8 cellular contexts compared by ENCODE assay signal in genomic region chr6:36197739-36198221, GRCh38. TPM values are rescaled to one million over a fixed set of nuclear protein-coding genes. Genes with fewer than 3 reads are reported as not detected.
DNase-seq lines count a peak whose midpoint lies in the region; ATAC-seq and TF ChIP-seq lines count a peak whose summit lies in the region.

No MANE protein-coding gene starts in this region.

- H3K4me3 Mint-ChIP-seq in central memory CD8-positive, alpha-beta T cell, result peak overlapping the region; percentile 85
- H3K4me3 Mint-ChIP-seq in naive B cell, result peak overlapping the region; percentile 86 to 96 (median 93)

- H3K9me3 ChIP-seq in BE2C, result peaks cover 3% of the 10 kb centered on the region; the same call in 1 of the 2 replicates

- peaks cover 11% of the 10 kb centered on the region for H3K36me3 Mint-ChIP-seq in central memory CD8-positive, alpha-beta T cell (ENCODE audit: insufficient read depth)
- H3K36me3 Mint-ChIP-seq in naive B cell, result peaks cover 22 to 24% of the 10 kb centered on the region in 2 donors

- no peaks in the 10 kb centered on the region; the same call in 1 of the 2 replicates for H3K4me1 ChIP-seq in BE2C

- DNase-seq in BE2C (no peak), LNCaP clone FGC (ENCODE audit: low read depth) (no peak), naive B cell (no peak), cortex of kidney (lab: John Stamatoyannopoulos, UW) (no peak)
- DNase-seq in central memory CD8-positive, alpha-beta T cell (ENCODE audit: low spot score in 2 of 2), result no peak

- ATAC-seq in central memory CD8-positive, alpha-beta T cell (replicated peaks; ENCODE audit: extremely low read depth, poor library complexity, severe bottlenecking), result no peak
- ATAC-seq in naive B cell (ENCODE audit: low read depth in 2 of 2), result no peak
- ATAC-seq in GM19467 (IDR thresholded peaks at IDR 0.05; ENCODE audit: unreplicated experiment), result no peak
- no peak for ATAC-seq in HG02840 (IDR thresholded peaks at IDR 0.05; ENCODE audit: low FRiP score, unreplicated experiment)
- no peak for ATAC-seq in activated CD4-positive, CD25-positive, alpha-beta regulatory T cell treated with anti-CD3 and anti-CD28 coated beads, Interleukin-2, amount 50 U/mL, for 24 hours

- H3K4me3 ChIP-seq in BE2C (ENCODE audit: low read depth, low read length), result peak overlapping the region; percentile 72
- H3K4me3 ChIP-seq in LNCaP clone FGC (ENCODE audit: low read depth, low read length), result peak overlapping the region; percentile 76

- no peaks in the 10 kb centered on the region for H3K9me3 Mint-ChIP-seq in central memory CD8-positive, alpha-beta T cell
- no peaks in the 10 kb centered on the region for H3K9me3 Mint-ChIP-seq in naive B cell

- peaks cover 45% of the 10 kb centered on the region for H3K4me1 Mint-ChIP-seq in central memory CD8-positive, alpha-beta T cell
- peaks cover 35 to 42% (median 37%) of the 10 kb centered on the region in 3 donors for H3K4me1 Mint-ChIP-seq in naive B cell

- H3K27ac Mint-ChIP-seq in central memory CD8-positive, alpha-beta T cell (ENCODE audit: low read depth), result peak overlapping the region; percentile 33
- peak overlapping the region; percentile 88 to 95 (median 92) for H3K27ac Mint-ChIP-seq in naive B cell

- H3K27me3 Mint-ChIP-seq in central memory CD8-positive, alpha-beta T cell, result no peaks in the 10 kb centered on the region
- no peaks in the 10 kb centered on the region for H3K27me3 Mint-ChIP-seq in naive B cell

- H3K36me3 ChIP-seq in BE2C, result peaks cover 32% of the 10 kb centered on the region

- TF ChIP-seq CTCF in BE2C (IDR thresholded peaks at IDR 0.05; ENCODE audit: low read depth, low read length) (no peak), LNCaP clone FGC (IDR thresholded peaks at IDR 0.05; ENCODE audit: control insufficient read depth, extremely low read depth, insufficient read depth) (no peak)

- H3K27me3 ChIP-seq in BE2C, result peaks cover 3% of the 10 kb centered on the region; the same call in 1 of the 2 replicates

RNA-seq across cellular contexts. Expression of gene BRPF3, which starts 1.2 kb away (rescaled TPM):
- 33.6 TPM for polyA plus RNA-seq in BE2C (2012; ENCODE audit: insufficient read depth, insufficient read length, low read depth)
- 10 to 100 TPM in 1 of 6 donors, 1 to 10 TPM in 5; 4.8 to 13.4 (median 5.8) TPM for polyA plus RNA-seq in naive B cell (ENCODE audit: low read depth in 6 of 6)
